Comparison of ENCODE assay signal across 13 cellular contexts in genomic region chr21:38506606-38507331, GRCh38. TPM values are rescaled to one million over a fixed set of nuclear protein-coding genes. Genes with fewer than 3 reads are reported as not detected.
DNase-seq lines count a peak whose midpoint lies in the region; ATAC-seq, FAIRE-seq and TF ChIP-seq lines count a peak whose summit lies in the region.
"Had no signal": no experiment of that assay in that cellular context is flagged by ENCODE, and none has a peak within 500 bp of the region (broad histone marks: within the 10 kb centered on the region; RNA-seq: fewer than 3 reads in every experiment).

No MANE protein-coding gene starts in this region.

- no peaks in the 10 kb centered on the region for H3K9me3 ChIP-seq in heart left ventricle
- H3K9me3 ChIP-seq in subcutaneous abdominal adipose tissue (ENCODE audit: control insufficient read depth in 5 of 5, low read length in 5 of 5): no peaks in the 10 kb centered on the region

- ATAC-seq in heart left ventricle (peak in 3 of 4 donors; percentile 53 to 64 (median 54)), GM21423 (IDR thresholded peaks at IDR 0.05; ENCODE audit: unreplicated experiment) (no peak)
- ATAC-seq: activated naive CD4-positive, alpha-beta T cell treated with anti-CD3 and anti-CD28 coated beads, Interleukin-2, amount 50 U/mL, for 72 hours had no signal

- TF ChIP-seq CTCF in heart left ventricle (IDR thresholded peaks at IDR 0.05) (no peak), D721Med (IDR thresholded peaks at IDR 0.05; ENCODE audit: insufficient read depth, missing control alignments) (no peak)

- H3K4me3 ChIP-seq in heart left ventricle: peak overlapping the region in 5 of 12 donors; percentile 1 to 32 (median 13)
- H3K4me3 ChIP-seq in subcutaneous abdominal adipose tissue (ENCODE audit: low read depth in 1 of 5, low read length in 5 of 5): peak overlapping the region in 4 of 5 donors; percentile 30 to 42 (median 37)

- peaks cover 13% of the 10 kb centered on the region for H3K27me3 Mint-ChIP-seq in activated CD4-positive, alpha-beta memory T cell treated with anti-CD3 and anti-CD28 coated beads, Interleukin-2, amount 10 ng/mL, durations not matched to agents 7 days and 5 days
- peaks cover 27% of the 10 kb centered on the region for H3K27me3 Mint-ChIP-seq in activated CD4-positive, alpha-beta memory T cell treated with anti-CD3 and anti-CD28 coated beads for 36 hours

- H3K27ac ChIP-seq in heart left ventricle: no peak overlapping the region
- H3K27ac ChIP-seq in subcutaneous abdominal adipose tissue (ENCODE audit: low read depth, low read length): no peak overlapping the region

- peaks cover 0 to 28% (median 6%) of the 10 kb centered on the region in 12 donors for H3K4me1 ChIP-seq in heart left ventricle
- peaks cover 0 to 20% (median 5%) of the 10 kb centered on the region in 5 donors for H3K4me1 ChIP-seq in subcutaneous abdominal adipose tissue (ENCODE audit: control insufficient read depth in 5 of 5, insufficient read depth in 5 of 5, low read length in 5 of 5)

- CTCF ChIA-PET in activated CD4-positive, alpha-beta memory T cell treated with anti-CD3 and anti-CD28 coated beads, Interleukin-2, amount 10 ng/mL, durations not matched to agents 7 days and 5 days (lab: Charles Lee): no interaction called here
- CTCF ChIA-PET in activated CD4-positive, alpha-beta memory T cell treated with anti-CD3 and anti-CD28 coated beads for 36 hours (lab: Charles Lee): no interaction called here

- POLR2A ChIA-PET in activated CD4-positive, alpha-beta memory T cell treated with anti-CD3 and anti-CD28 coated beads, Interleukin-2, amount 10 ng/mL, durations not matched to agents 7 days and 5 days (lab: Charles Lee): no interaction called here
- POLR2A ChIA-PET in activated CD4-positive, alpha-beta memory T cell treated with anti-CD3 and anti-CD28 coated beads for 36 hours (lab: Charles Lee): no interaction called here

- 48 to 58% (median 53%) methylated on average over 26 of the region's 26 CpGs for WGBS in heart left ventricle, 4 donors

- no peak overlapping the region for H3K9ac ChIP-seq in subcutaneous abdominal adipose tissue (ENCODE audit: low read length in 5 of 5)

- no peak for FAIRE-seq in D721Med (lab: Jason Lieb, UNC)

- intact Hi-C loops in activated CD4-positive, alpha-beta memory T cell treated with anti-CD3 and anti-CD28 coated beads for 36 hours (cut with micrococcal nuclease): loop anchor here (5.0 kb wide), 2 partner anchors 631 to 881 kb away; no protein-coding TSS in a partner anchor
- intact Hi-C loops in heart left ventricle (cut with DNase I): loop anchor here in 9 of 10 donors (2.0 to 10.0 kb wide), 9 partner anchors 206 to 636 kb away; partner anchors contain the start of gene ETS2 (in 1 of the 9)

- H3K4me3 Mint-ChIP-seq in activated CD4-positive, alpha-beta memory T cell treated with anti-CD3 and anti-CD28 coated beads, Interleukin-2, amount 10 ng/mL, durations not matched to agents 7 days and 5 days: no peak overlapping the region
- H3K4me3 Mint-ChIP-seq in activated CD4-positive, alpha-beta memory T cell treated with anti-CD3 and anti-CD28 coated beads for 36 hours: no peak overlapping the region

- H3K4me1 Mint-ChIP-seq in activated CD4-positive, alpha-beta memory T cell treated with anti-CD3 and anti-CD28 coated beads, Interleukin-2, amount 10 ng/mL, durations not matched to agents 7 days and 5 days: peaks cover 18% of the 10 kb centered on the region
- H3K4me1 Mint-ChIP-seq in activated CD4-positive, alpha-beta memory T cell treated with anti-CD3 and anti-CD28 coated beads for 36 hours (ENCODE audit: low read depth): peaks cover 4% of the 10 kb centered on the region

- H3K36me3 Mint-ChIP-seq in activated CD4-positive, alpha-beta memory T cell treated with anti-CD3 and anti-CD28 coated beads, Interleukin-2, amount 10 ng/mL, durations not matched to agents 7 days and 5 days (ENCODE audit: low read depth): no peaks in the 10 kb centered on the region
- no peaks in the 10 kb centered on the region for H3K36me3 Mint-ChIP-seq in activated CD4-positive, alpha-beta memory T cell treated with anti-CD3 and anti-CD28 coated beads for 36 hours
- H3K36me3 Mint-ChIP-seq: activated naive CD4-positive, alpha-beta T cell treated with anti-CD3 and anti-CD28 coated beads, Interleukin-2, amount 50 U/mL, for 72 hours had no signal

- H3K27me3 ChIP-seq in heart left ventricle (no peaks in the 10 kb centered on the region), subcutaneous abdominal adipose tissue (ENCODE audit: control insufficient read depth in 5 of 5, insufficient read depth in 4 of 5, low read length in 5 of 5) (peaks cover 0 to 7% (median 3%) of the 10 kb centered on the region in 5 donors)

- no peak for TF ChIP-seq POLR2A in heart left ventricle (IDR thresholded peaks at IDR 0.05)

- peak overlapping the region; percentile 56 for H3K27ac Mint-ChIP-seq in activated CD4-positive, alpha-beta memory T cell treated with anti-CD3 and anti-CD28 coated beads, Interleukin-2, amount 10 ng/mL, durations not matched to agents 7 days and 5 days
- no peak overlapping the region for H3K27ac Mint-ChIP-seq in activated CD4-positive, alpha-beta memory T cell treated with anti-CD3 and anti-CD28 coated beads for 36 hours
- H3K27ac Mint-ChIP-seq: activated naive CD4-positive, alpha-beta T cell treated with anti-CD3 and anti-CD28 coated beads, Interleukin-2, amount 50 U/mL, for 72 hours had no signal

- H3K9me3 Mint-ChIP-seq in activated CD4-positive, alpha-beta memory T cell treated with anti-CD3 and anti-CD28 coated beads, Interleukin-2, amount 10 ng/mL, durations not matched to agents 7 days and 5 days: no peaks in the 10 kb centered on the region
- H3K9me3 Mint-ChIP-seq in activated CD4-positive, alpha-beta memory T cell treated with anti-CD3 and anti-CD28 coated beads for 36 hours: no peaks in the 10 kb centered on the region
- H3K9me3 Mint-ChIP-seq: activated naive CD4-positive, alpha-beta T cell treated with anti-CD3 and anti-CD28 coated beads, Interleukin-2, amount 50 U/mL, for 72 hours had no signal

- H3K36me3 ChIP-seq in heart left ventricle (no peaks in the 10 kb centered on the region), subcutaneous abdominal adipose tissue (ENCODE audit: control insufficient read depth in 5 of 5, insufficient read depth in 5 of 5, low read length in 5 of 5) (no peaks in the 10 kb centered on the region)

- DNase-seq in activated CD4-positive, alpha-beta memory T cell treated with anti-CD3 and anti-CD28 coated beads, Interleukin-2, amount 10 ng/mL, durations not matched to agents 7 days and 5 days: peak; percentile 37
- DNase-seq in activated CD4-positive, alpha-beta memory T cell treated with anti-CD3 and anti-CD28 coated beads for 36 hours: no peak
- DNase-seq in NOMO-1 treated with dmso at 0.1 percent for 144 hours (lab: John Stamatoyannopoulos, UW; ENCODE audit: unreplicated experiment) (peak; percentile 69), heart left ventricle (peak in 1 of 5 donors; percentile 28), D721Med (ENCODE audit: insufficient read length, low spot score) (no peak), kidney tubule cell (ENCODE audit: low spot score) (no peak)
- DNase-seq: left cardiac atrium; NCI-H2081; stimulated activated CD4-positive, alpha-beta T cell treated with anti-CD3 and anti-CD28 coated beads, Interleukin-12 subunit alpha, Interleukin-12 subunit beta, amount 100 ng/mL, for 4 hours; stimulated activated naive CD4-positive, alpha-beta T cell treated with Interleukin-2 at 50 U/mL for 16 hours had no signal

RNA-seq across cellular contexts. Expression of gene ERG, which starts 8.5 kb away (rescaled TPM):
- total RNA-seq in activated CD4-positive, alpha-beta memory T cell treated with anti-CD3 and anti-CD28 coated beads, Interleukin-2, amount 10 ng/mL, durations not matched to agents 7 days and 5 days: not detected
- total RNA-seq in activated CD4-positive, alpha-beta memory T cell treated with anti-CD3 and anti-CD28 coated beads for 36 hours: not detected
- 10 to 100 TPM; 11.6 to 37.9 (median 15.8) TPM for total RNA-seq in heart left ventricle
- polyA plus RNA-seq in heart left ventricle: 10 to 100 TPM in 1 of 2 donors, 1 to 10 TPM in 1; 5.9 to 11.7 TPM
- total RNA-seq: activated naive CD4-positive, alpha-beta T cell treated with anti-CD3 and anti-CD28 coated beads, Interleukin-2, amount 50 U/mL, for 72 hours had no signal

Comparison
In these comparisons a context has a peak if more than half of its experiments do, and no peak if none do; other contexts are left out.
1. DNase-seq: peak in activated CD4-positive, alpha-beta memory T cell treated with anti-CD3 and anti-CD28 coated beads, Interleukin-2, amount 10 ng/mL, durations not matched to agents 7 days and 5 days (single experiment) and NOMO-1 treated with dmso at 0.1 percent for 144 hours (single experiment); none in activated CD4-positive, alpha-beta memory T cell treated with anti-CD3 and anti-CD28 coated beads for 36 hours (single experiment), D721Med (single experiment) and kidney tubule cell (single experiment).
2. RNA of gene ERG, which starts 8.5 kb away (total RNA-seq): 11.6 to 37.9 TPM in heart left ventricle; not detected in activated CD4-positive, alpha-beta memory T cell treated with anti-CD3 and anti-CD28 coated beads, Interleukin-2, amount 10 ng/mL, durations not matched to agents 7 days and 5 days and not detected in activated CD4-positive, alpha-beta memory T cell treated with anti-CD3 and anti-CD28 coated beads for 36 hours; every median in the first group is over 10 times any median in the second.